Comparison of ENCODE assay signal across 8 cellular contexts in the genomic region with DNA sequence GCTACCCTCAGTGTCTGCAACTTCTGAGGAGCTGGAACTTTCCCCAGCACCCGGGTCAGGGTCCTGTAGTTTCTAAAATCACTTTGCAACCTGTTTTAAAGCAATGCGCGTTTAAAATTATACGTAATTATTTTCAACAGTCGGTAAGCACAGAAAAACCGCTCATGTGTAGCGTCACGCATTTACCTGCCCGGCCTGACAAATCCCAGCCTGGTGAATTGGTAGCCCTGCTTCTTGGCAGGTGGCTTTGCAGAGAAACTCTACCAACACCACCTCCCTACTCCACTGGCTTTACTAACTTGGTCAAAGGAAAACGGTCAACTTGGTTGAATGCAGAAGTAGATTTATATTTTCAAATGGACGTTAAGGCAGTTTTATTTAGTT. TPM values are rescaled to one million over a fixed set of nuclear protein-coding genes. Genes with fewer than 3 reads are reported as not detected.
DNase-seq lines count a peak whose midpoint lies in the region; ATAC-seq, FAIRE-seq and TF ChIP-seq lines count a peak whose summit lies in the region.

No MANE protein-coding gene starts in this region.

- H3K4me3 ChIP-seq in CD8-positive, alpha-beta T cell (ENCODE audit: low read depth, low read length) = peak overlapping the region; percentile 39
- no peak overlapping the region for H3K4me3 ChIP-seq in endodermal cell (ENCODE audit: low read length)

- no peak overlapping the region for H3K27ac ChIP-seq in CD8-positive, alpha-beta T cell (ENCODE audit: low read depth, low read length)
- H3K27ac ChIP-seq in endodermal cell (ENCODE audit: low read depth, low read length) = no peak overlapping the region

- no peak for FAIRE-seq in RCC 7860 (lab: Jason Lieb, UNC)

- intact Hi-C loops in CD8-positive, alpha-beta T cell (cut with DNase I, micrococcal nuclease) = no loop called here

- peaks cover 12% of the 10 kb centered on the region for H3K4me1 Mint-ChIP-seq in CD8-positive, alpha-beta T cell (ENCODE audit: low read depth)
- H3K4me1 Mint-ChIP-seq in endodermal cell = peaks cover 4% of the 10 kb centered on the region
- peaks cover 33% of the 10 kb centered on the region for H3K4me1 Mint-ChIP-seq in osteocyte (ENCODE audit: unreplicated experiment)

- no peak for TF ChIP-seq CTCF in CD8-positive, alpha-beta T cell (IDR thresholded peaks at IDR 0.05)
- TF ChIP-seq CTCF in endodermal cell (conservative IDR thresholded peaks at IDR 0.05) = no peak
- TF ChIP-seq CTCF in osteocyte (IDR thresholded peaks at IDR 0.05) = no peak

- no peaks in the 10 kb centered on the region for H3K36me3 ChIP-seq in CD8-positive, alpha-beta T cell (ENCODE audit: insufficient read depth, low read length)
- no peaks in the 10 kb centered on the region for H3K36me3 ChIP-seq in endodermal cell (ENCODE audit: control insufficient read depth, insufficient read depth, low read length)

- CTCF ChIA-PET in CD8-positive, alpha-beta T cell (lab: Charles Lee) = no interaction called here

- no peaks in the 10 kb centered on the region for H3K9me3 ChIP-seq in CD8-positive, alpha-beta T cell (ENCODE audit: low read length)
- peaks cover 14% of the 10 kb centered on the region for H3K9me3 ChIP-seq in endodermal cell (ENCODE audit: control insufficient read depth, low read length)

- peaks cover 14% of the 10 kb centered on the region for H3K27me3 Mint-ChIP-seq in CD8-positive, alpha-beta T cell (ENCODE audit: low read depth)
- peaks cover 9% of the 10 kb centered on the region for H3K27me3 Mint-ChIP-seq in endodermal cell (ENCODE audit: insufficient read depth)
- H3K27me3 Mint-ChIP-seq in osteocyte (ENCODE audit: unreplicated experiment) = no peaks in the 10 kb centered on the region

- no peak overlapping the region for H3K9ac ChIP-seq in endodermal cell (ENCODE audit: extremely low read depth, low read length, poor library complexity, severe bottlenecking)

- H3K36me3 Mint-ChIP-seq in CD8-positive, alpha-beta T cell = no peaks in the 10 kb centered on the region
- no peaks in the 10 kb centered on the region for H3K36me3 Mint-ChIP-seq in endodermal cell (ENCODE audit: low read depth)
- no peaks in the 10 kb centered on the region for H3K36me3 Mint-ChIP-seq in osteocyte (ENCODE audit: unreplicated experiment)

- ATAC-seq in CD8-positive, alpha-beta T cell = no peak
- peak; percentile 2 for ATAC-seq in GM21423 (IDR thresholded peaks at IDR 0.05; ENCODE audit: unreplicated experiment)

- no peak for DNase-seq in CD8-positive, alpha-beta T cell
- DNase-seq in NCI-H2107 treated with DMSO at 0.1 percent for 48 hours (lab: John Stamatoyannopoulos, UW; ENCODE audit: unreplicated experiment) (peak; percentile 7), endodermal cell (no peak), osteocyte (ENCODE audit: extremely low spot score, unreplicated experiment) (no peak), RCC 7860 (ENCODE audit: low spot score) (no peak), COLO829 (ENCODE audit: low spot score) (no peak), NCI-H1048 (lab: John Stamatoyannopoulos, UW) (no peak)

- 67 to 75% methylated on average over 9 to 11 of the region's 11 CpGs for WGBS in endodermal cell (ENCODE audit: insufficient coverage in 1 of 2, insufficient read length in 1 of 2), 2 experiments

- H3K4me1 ChIP-seq in CD8-positive, alpha-beta T cell (ENCODE audit: insufficient read depth, low read length) = peaks cover 6% of the 10 kb centered on the region
- no peaks in the 10 kb centered on the region for H3K4me1 ChIP-seq in endodermal cell (ENCODE audit: control insufficient read depth, insufficient read depth, low read length)

- peaks cover 7% of the 10 kb centered on the region for H3K9me3 Mint-ChIP-seq in CD8-positive, alpha-beta T cell
- peaks cover 6% of the 10 kb centered on the region for H3K9me3 Mint-ChIP-seq in endodermal cell
- peaks cover 6% of the 10 kb centered on the region for H3K9me3 Mint-ChIP-seq in osteocyte (ENCODE audit: unreplicated experiment)

- POLR2A ChIA-PET in CD8-positive, alpha-beta T cell (lab: Charles Lee) = no interaction called here

- peak overlapping the region; percentile 79 for H3K4me3 Mint-ChIP-seq in CD8-positive, alpha-beta T cell
- H3K4me3 Mint-ChIP-seq in endodermal cell = peak overlapping the region; percentile 65
- peak overlapping the region; percentile 72 for H3K4me3 Mint-ChIP-seq in osteocyte (ENCODE audit: unreplicated experiment)

- no peak overlapping the region for H3K27ac Mint-ChIP-seq in CD8-positive, alpha-beta T cell
- H3K27ac Mint-ChIP-seq in endodermal cell (peak overlapping the region; percentile 84), osteocyte (ENCODE audit: unreplicated experiment) (peak overlapping the region; percentile 18)

- H3K27me3 ChIP-seq in CD8-positive, alpha-beta T cell (ENCODE audit: insufficient read depth, low read length) = peaks cover 5% of the 10 kb centered on the region
- H3K27me3 ChIP-seq in endodermal cell (ENCODE audit: control insufficient read depth, insufficient read depth, low read length, poor library complexity, severe bottlenecking) = peaks cover 8% of the 10 kb centered on the region

RNA-seq across cellular contexts. Expression of gene BANK1, which starts 0.7 kb away (rescaled TPM):
- 1 to 10 TPM; 1.1 to 1.9 TPM for total RNA-seq in CD8-positive, alpha-beta T cell
- total RNA-seq in endodermal cell (under 1 TPM; 0.53 to 0.57 TPM), osteocyte (0.63 and 1.0 TPM in 2 replicates)
- polyA plus RNA-seq in endodermal cell (2013, experiment 1 of 2) = 0.14 TPM
- polyA plus RNA-seq in endodermal cell (2013, experiment 2 of 2) = 0.25 TPM
